1 cellular context compared by ENCODE assay signal in genomic region chr16:56632848-56633365, GRCh38.
A peak's percentile ranks its signal among the peaks of the same experiment; 100 is the strongest.
TF ChIP-seq lines count a peak whose summit lies in the region.

No MANE protein-coding gene starts in this region.

TF ChIP-seq in H1, 55 proteins besides CTCF, POLR2A, EP300 and RAD21:
- TF ChIP-seq KDM4A (IDR thresholded peaks at IDR 0.05; ENCODE audit: low read depth, low read length, severe bottlenecking) (no peak), BCL11A (IDR thresholded peaks at IDR 0.05; ENCODE audit: low read depth in 2 of 2, low read length in 2 of 2) (no peak), SUZ12 (IDR thresholded peaks at IDR 0.05; ENCODE audit: low read length) (peak; percentile 23; the same call in 1 of the 2 replicates), EZH2 (IDR thresholded peaks at IDR 0.05; ENCODE audit: low read depth, low read length, severe bottlenecking) (peak; percentile 48), RNF2 (IDR thresholded peaks at IDR 0.05; ENCODE audit: borderline replicate concordance, low read depth, low read length, missing control alignments, poor library complexity, severe bottlenecking) (peak; percentile 73)
